Comparison of ENCODE assay signal across 7 cellular contexts in genomic region chr17:39739020-39739884, GRCh38. TPM values are rescaled to one million over a fixed set of nuclear protein-coding genes. Genes with fewer than 3 reads are reported as not detected.
DNase-seq lines count a peak whose midpoint lies in the region; ATAC-seq, FAIRE-seq and TF ChIP-seq lines count a peak whose summit lies in the region.
"Had no signal": no experiment of that assay in that cellular context is flagged by ENCODE, and none has a peak within 500 bp of the region (broad histone marks: within the 10 kb centered on the region; RNA-seq: fewer than 3 reads in every experiment).

No MANE protein-coding gene starts in this region.

- intact Hi-C loops in esophagus squamous epithelium (cut with DNase I) = no loop called here
- intact Hi-C loops in testis (cut with DNase I; ENCODE audit: low total_unique reads) = no loop called here

- peaks cover 0 to 78% (median 0%) of the 10 kb centered on the region in 4 donors for H3K27me3 ChIP-seq in esophagus squamous epithelium
- H3K27me3 ChIP-seq in testis = no peaks in the 10 kb centered on the region

- H3K4me2 ChIP-seq in A549 = peak overlapping the region; percentile 99

- peak; percentile 80 to 95 for DNase-seq in A549 (ENCODE audit: low read depth in 1 of 2, low spot score in 1 of 2)
- peak; percentile 73 to 87 for DNase-seq in NCI-H2081 (lab: John Stamatoyannopoulos, UW)
- DNase-seq in esophagus squamous epithelium (lab: John Stamatoyannopoulos, UW) = no peak
- peak; percentile 54 for DNase-seq in testis
- DNase-seq in nucleus accumbens (lab: John Stamatoyannopoulos, UW) = no peak

- H3K27ac ChIP-seq in A549 = peak overlapping the region; percentile 73 to 87
- H3K27ac ChIP-seq in esophagus squamous epithelium = peak overlapping the region; percentile 93 to 98 (median 94)
- H3K27ac ChIP-seq in testis = no peak overlapping the region

- H3K4me3 ChIP-seq in A549 (peak overlapping the region; percentile 63), esophagus squamous epithelium (peak overlapping the region; percentile 53 to 69 (median 64)), testis (peak overlapping the region in 1 of 2 donors; percentile 34)

- TF ChIP-seq RAD21 in A549 (conservative IDR thresholded peaks at IDR 0.05 in 1 of 2, IDR thresholded peaks at IDR 0.05 in 1 of 2) = no peak

- H3K36me3 ChIP-seq in esophagus squamous epithelium = peaks cover 0 to 24% (median 12%) of the 10 kb centered on the region in 3 donors
- no peaks in the 10 kb centered on the region for H3K36me3 ChIP-seq in testis (ENCODE audit: low read depth, missing control alignments)

- FAIRE-seq in A549 (lab: Jason Lieb, UNC) = no peak
- FAIRE-seq: endometrium had no signal

- ATAC-seq in A549 (peak; percentile 44 to 69), HG03095 (IDR thresholded peaks at IDR 0.05; ENCODE audit: unreplicated experiment) (no peak)

- POLR2A ChIA-PET in A549 (lab: Yijun Ruan, JAX) = interaction anchor here (0.7 to 2.3 kb wide), 4 partner anchors 9 to 134 kb away, joined by 4 to 19 read pairs (median 6); partner anchors contain the start of genes ERBB2, MIEN1 and PGAP3

- peaks cover 40% of the 10 kb centered on the region for H3K4me1 ChIP-seq in A549
- H3K4me1 ChIP-seq in esophagus squamous epithelium = peaks cover 12 to 75% (median 18%) of the 10 kb centered on the region in 3 donors
- peaks cover 24% of the 10 kb centered on the region for H3K4me1 ChIP-seq in testis

- WGBS in A549 (ENCODE audit: missing lambda C conversion rate) = 4% methylated on average over 28 of the region's 31 CpGs
- WGBS in esophagus squamous epithelium, 2 donors = 10 to 17% methylated on average over 8 to 12 of the region's 31 CpGs
- 0 to 2% methylated on average over 25 to 31 of the region's 31 CpGs for WGBS in testis, 2 donors

- TF ChIP-seq EP300 in A549 (IDR thresholded peaks at IDR 0.05) = no peak

- TF ChIP-seq POLR2A in A549 (IDR thresholded peaks at IDR 0.05; ENCODE audit: low read length) (no peak), esophagus squamous epithelium (IDR thresholded peaks at IDR 0.05) (peak in 2 of 4 donors; percentile 17 to 45), testis (IDR thresholded peaks at IDR 0.05) (no peak)

- no peaks in the 10 kb centered on the region for H3K9me3 ChIP-seq in A549
- H3K9me3 ChIP-seq in esophagus squamous epithelium = no peaks in the 10 kb centered on the region
- H3K9me3 ChIP-seq in testis = no peaks in the 10 kb centered on the region

- TF ChIP-seq CTCF in A549 (IDR thresholded peaks at IDR 0.05) (no peak), esophagus squamous epithelium (IDR thresholded peaks at IDR 0.05) (peak in 2 of 6 experiments; percentile 2 to 16), testis (IDR thresholded peaks at IDR 0.05) (no peak)

- CTCF ChIA-PET in A549 (lab: Yijun Ruan, JAX) = interaction anchor here (1.0 to 2.0 kb wide), 6 partner anchors 8 to 117 kb away, joined by 4 to 12 read pairs (median 6); partner anchors contain the start of gene MIEN1

TF ChIP-seq in A549, 52 proteins besides CTCF, POLR2A, EP300 and RAD21:
- no peak for TF ChIP-seq GATA3 (IDR thresholded peaks at IDR 0.05; ENCODE audit: borderline replicate concordance)
- TF ChIP-seq MAFK (IDR thresholded peaks at IDR 0.05; ENCODE audit: partially characterized antibody) = no peak
- TF ChIP-seq JUN (IDR thresholded peaks at IDR 0.05) = no peak; a peak in 1 of 5 replicates
- TF ChIP-seq TP53 (CRISPR knock-in tag; IDR thresholded peaks at IDR 0.05) = no peak
- TF ChIP-seq FOSB (CRISPR knock-in tag; IDR thresholded peaks at IDR 0.05) = 0 out of 2 replicates have a peak, but pooled peaks have one; percentile 43
- no peak for TF ChIP-seq ZSCAN20 (CRISPR knock-in tag; IDR thresholded peaks at IDR 0.05)
- 0 out of 2 replicates have a peak, but pooled peaks have one; percentile 7 for TF ChIP-seq USF2 (IDR thresholded peaks at IDR 0.05)
- TF ChIP-seq CEBPB (IDR thresholded peaks at IDR 0.05) = no peak
- TF ChIP-seq EHMT2 (IDR thresholded peaks at IDR 0.05; ENCODE audit: low read depth) = no peak
- TF ChIP-seq JUNB (IDR thresholded peaks at IDR 0.05) = no peak
- TF ChIP-seq MAX (IDR thresholded peaks at IDR 0.05) = 0 out of 2 replicates have a peak, but pooled peaks have one; percentile 37
- no peak for TF ChIP-seq RNF2 (IDR thresholded peaks at IDR 0.05; ENCODE audit: borderline replicate concordance, low read depth)
- no peak for TF ChIP-seq PHF8 (IDR thresholded peaks at IDR 0.05; ENCODE audit: borderline replicate concordance, low read depth)
- no peak for TF ChIP-seq SREBF2 (IDR thresholded peaks at IDR 0.05)

RNA-seq across cellular contexts. Expression of gene GRB7, which starts 1.5 kb away (rescaled TPM):
- polyA plus RNA-seq in A549 (2011; rRNA removed) (5.9 and 8.6 TPM in 2 replicates), A549 (2017; fragmentation: RNase III; extraction: RNeasy Plus Mini Kit Qiagen cat#74134 plus additional on column Dnase treatment) (5.0 to 10.7 TPM (median 10.1 TPM) in 3 replicates), testis (ENCODE audit: insufficient read depth, low read depth, low replicate concordance) (3.7 TPM)
- 4.5 and 5.5 TPM in 2 replicates for polyA plus RNA-seq in A549 (2012; cell fraction: cytosol; rRNA removed)
- polyA plus RNA-seq in A549 (2012; cell fraction: nucleus; rRNA removed) = 22.5 and 23.6 TPM in 2 replicates
- 13.1 and 15.9 TPM in 2 replicates for polyA minus RNA-seq in A549 (2011; rRNA and poly(A)+ RNA removed)
- total RNA-seq in esophagus squamous epithelium (10 to 100 TPM; 25.1 to 62.1 (median 55.9) TPM), testis (1 to 10 TPM; 2.1 to 2.9 TPM)

RNA-seq across cellular contexts. Expression of gene MIEN1, which starts 8.9 kb away (rescaled TPM):
- 63.9 and 111 TPM in 2 replicates for polyA plus RNA-seq in A549 (2011; rRNA removed)
- 101 and 102 TPM in 2 replicates for polyA plus RNA-seq in A549 (2012; cell fraction: cytosol; rRNA removed)
- 36.5 and 53.9 TPM in 2 replicates for polyA plus RNA-seq in A549 (2012; cell fraction: nucleus; rRNA removed)
- polyA plus RNA-seq in A549 (2017; fragmentation: RNase III; extraction: RNeasy Plus Mini Kit Qiagen cat#74134 plus additional on column Dnase treatment) = 73.2 to 86.5 TPM (median 85.5 TPM) in 3 replicates
- polyA minus RNA-seq in A549 (2011; rRNA and poly(A)+ RNA removed) = 40.9 and 46.7 TPM in 2 replicates
- 10 to 100 TPM; 44.4 to 55.2 (median 53.2) TPM for total RNA-seq in esophagus squamous epithelium
- total RNA-seq in testis = 10 to 100 TPM; 47.9 to 53.1 TPM
- 89.1 TPM for polyA plus RNA-seq in testis (ENCODE audit: insufficient read depth, low read depth, low replicate concordance)

RNA-seq across cellular contexts. Expression of gene ERBB2, which starts 39.4 kb away (rescaled TPM):
- polyA plus RNA-seq in A549 (2011; rRNA removed) (22.4 and 34.8 TPM in 2 replicates), A549 (2017; fragmentation: RNase III; extraction: RNeasy Plus Mini Kit Qiagen cat#74134 plus additional on column Dnase treatment) (28.6 to 32.4 TPM (median 32.0 TPM) in 3 replicates), testis (ENCODE audit: insufficient read depth, low read depth, low replicate concordance) (32.1 TPM)
- 18.9 and 24.0 TPM in 2 replicates for polyA plus RNA-seq in A549 (2012; cell fraction: cytosol; rRNA removed)
- polyA plus RNA-seq in A549 (2012; cell fraction: nucleus; rRNA removed) = 55.4 and 64.4 TPM in 2 replicates
- polyA minus RNA-seq in A549 (2011; rRNA and poly(A)+ RNA removed) = 74.9 and 108 TPM in 2 replicates
- total RNA-seq in esophagus squamous epithelium (100 to 1,000 TPM in 1 of 4 donors, 10 to 100 TPM in 3; 75.2 to 170 (median 86.5) TPM), testis (10 to 100 TPM; 32.1 to 40.0 TPM)

RNA-seq across cellular contexts. Expression of gene PGAP3, which starts 51.4 kb away (rescaled TPM):
- polyA plus RNA-seq in A549 (2011; rRNA removed) (8.5 and 10.6 TPM in 2 replicates), A549 (2017; fragmentation: RNase III; extraction: RNeasy Plus Mini Kit Qiagen cat#74134 plus additional on column Dnase treatment) (6.2 to 8.0 TPM (median 7.3 TPM) in 3 replicates), testis (ENCODE audit: insufficient read depth, low read depth, low replicate concordance) (21.1 TPM)
- 8.7 and 11.2 TPM in 2 replicates for polyA plus RNA-seq in A549 (2012; cell fraction: cytosol; rRNA removed)
- polyA plus RNA-seq in A549 (2012; cell fraction: nucleus; rRNA removed) = 45.5 and 48.0 TPM in 2 replicates
- 15.5 and 18.5 TPM in 2 replicates for polyA minus RNA-seq in A549 (2011; rRNA and poly(A)+ RNA removed)
- total RNA-seq in esophagus squamous epithelium (10 to 100 TPM; 10.7 to 34.2 (median 19.2) TPM), testis (10 to 100 TPM; 28.6 to 37.4 TPM)

Comparison
In these comparisons a context has a peak if more than half of its experiments do, and no peak if none do; other contexts are left out.
1. DNase-seq: peak in A549 (2 of 2), NCI-H2081 (2 of 2) and testis (single experiment); none in esophagus squamous epithelium (single experiment) and nucleus accumbens (0 of 56).
2. H3K27ac ChIP-seq: peak in A549 (2 of 2) and esophagus squamous epithelium (4 of 4); none in testis (0 of 2).
3. RNA of gene GRB7, which starts 1.5 kb away (total RNA-seq): 25.1 to 62.1 TPM in esophagus squamous epithelium; 2.1 to 2.9 TPM in testis; every median in the first group is over 4 times any median in the second.